Comparison of ENCODE assay signal across 1 cellular context in genomic region chr1:31931241-31932225, GRCh38.
TF ChIP-seq lines count a peak whose summit lies in the region.

No MANE protein-coding gene starts in this region.

TF ChIP-seq in GM23338, 12 proteins besides CTCF, POLR2A, EP300 and RAD21 (continued from another document):
- no peak for TF ChIP-seq ZNF462 (CRISPR knock-in tag; IDR thresholded peaks at IDR 0.05)
- TF ChIP-seq REST (IDR thresholded peaks at IDR 0.05; ENCODE audit: unreplicated experiment): no peak
- no peak for TF ChIP-seq POLR2AphosphoS5 (IDR thresholded peaks at IDR 0.05; ENCODE audit: low read depth)
